In the genomic region with DNA sequence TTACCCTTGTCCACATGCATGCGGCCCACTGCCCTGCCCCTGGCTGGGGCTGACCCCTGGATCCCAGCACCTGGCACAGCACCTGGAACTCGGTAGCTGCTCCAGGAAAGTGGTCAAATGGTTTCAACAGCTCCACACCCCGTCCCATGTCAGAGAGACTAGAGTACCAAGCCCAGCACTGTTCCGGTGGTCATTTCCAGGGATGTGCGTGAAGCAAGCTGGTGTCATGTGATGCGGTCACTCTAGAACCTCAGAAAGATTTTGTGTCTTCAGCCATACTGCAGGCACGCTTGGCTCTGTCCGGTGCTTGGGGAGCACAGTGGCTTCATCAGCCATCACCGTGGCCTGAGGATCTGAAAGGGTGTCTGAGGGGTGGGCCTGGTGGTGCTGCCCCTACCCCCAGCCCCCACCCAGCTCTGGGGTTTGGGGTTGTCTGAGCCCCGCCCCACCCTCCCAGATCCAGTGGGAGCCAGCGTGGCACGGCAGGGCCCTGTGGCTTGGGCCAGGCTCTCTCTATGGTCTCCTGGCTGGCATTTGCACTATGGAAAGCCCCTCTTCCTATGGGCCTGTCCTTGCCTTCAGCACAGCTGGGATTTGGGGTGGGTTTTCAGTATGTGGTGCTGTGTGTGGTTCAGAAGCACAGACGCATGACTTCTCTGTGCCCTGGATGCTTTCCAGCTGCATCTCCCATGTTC, we compare ENCODE assay signal across 25 cellular contexts. TPM values are rescaled to one million over a fixed set of nuclear protein-coding genes. Genes with fewer than 3 reads are reported as not detected.
DNase-seq lines count a peak whose midpoint lies in the region; ATAC-seq and TF ChIP-seq lines count a peak whose summit lies in the region.
"Had no signal": no experiment of that assay in that cellular context is flagged by ENCODE, and none has a peak within 500 bp of the region (broad histone marks: within the 10 kb centered on the region; RNA-seq: fewer than 3 reads in every experiment).

No MANE protein-coding gene starts in this region.

- H3F3A ChIP-seq in neural progenitor cell (ENCODE audit: low read depth), result no peaks in the 10 kb centered on the region

- H3K9me3 ChIP-seq in RWPE2 (ENCODE audit: severe bottlenecking), result no peaks in the 10 kb centered on the region
- peaks cover 4 to 19% of the 10 kb centered on the region in 2 donors for H3K9me3 ChIP-seq in neuronal stem cell (replicated peaks in 1 of 2; ENCODE audit: control insufficient read depth in 2 of 2, insufficient read depth in 1 of 2, low read depth in 1 of 2, low read length in 2 of 2)
- peaks cover 5% of the 10 kb centered on the region for H3K9me3 ChIP-seq in neural progenitor cell (ENCODE audit: low read depth)
- H3K9me3 ChIP-seq in tibial nerve, result no peaks in the 10 kb centered on the region
- H3K9me3 ChIP-seq: adrenal gland, left ventricle myocardium inferior, thoracic aorta had no signal

- no peak overlapping the region for H3K4ac ChIP-seq in neuronal stem cell (ENCODE audit: low read length)

- H3K27ac ChIP-seq in RWPE2 (ENCODE audit: poor library complexity, severe bottlenecking) (no peak overlapping the region), neuronal stem cell (replicated peaks; ENCODE audit: low read length) (no peak overlapping the region), neural progenitor cell (no peak overlapping the region), tibial nerve (no peak overlapping the region)
- H3K27ac ChIP-seq: left ventricle myocardium inferior, thoracic aorta had no signal

- H4K91ac ChIP-seq in neuronal stem cell (ENCODE audit: low read depth, low read length, poor library complexity), result no peak overlapping the region

- peaks cover 61% of the 10 kb centered on the region for H4K20me1 ChIP-seq in neural progenitor cell (ENCODE audit: low read depth)

- H3K4me1 Mint-ChIP-seq in activated T-cell treated with anti-CD3 and anti-CD28 coated beads, Interleukin-2, amount 50 U/mL, for 24 hours (ENCODE audit: low read depth), result peaks cover 85% of the 10 kb centered on the region
- H3K4me1 Mint-ChIP-seq in activated T-cell treated with anti-CD3 and anti-CD28 coated beads, Interleukin-2, amount 50 U/mL, for 4 hours (ENCODE audit: low read depth), result peaks cover 51% of the 10 kb centered on the region
- H3K4me1 Mint-ChIP-seq in endothelial cell (ENCODE audit: unreplicated experiment), result peaks cover 27% of the 10 kb centered on the region
- H3K4me1 Mint-ChIP-seq in neural progenitor cell, result peaks cover 24% of the 10 kb centered on the region
- H3K4me1 Mint-ChIP-seq: mesothelial cell of epicardium had no signal

- H3K27me3 Mint-ChIP-seq in activated T-cell treated with anti-CD3 and anti-CD28 coated beads, Interleukin-2, amount 50 U/mL, for 24 hours, result no peaks in the 10 kb centered on the region
- no peaks in the 10 kb centered on the region for H3K27me3 Mint-ChIP-seq in activated T-cell treated with anti-CD3 and anti-CD28 coated beads, Interleukin-2, amount 50 U/mL, for 4 hours (ENCODE audit: low read depth)
- H3K27me3 Mint-ChIP-seq in endothelial cell (ENCODE audit: unreplicated experiment) (peaks cover 10% of the 10 kb centered on the region), neural progenitor cell (ENCODE audit: insufficient read depth, low read depth) (no peaks in the 10 kb centered on the region)
- H3K27me3 Mint-ChIP-seq: T-helper 17 cell had no signal

- no peak for ATAC-seq in activated T-cell treated with anti-CD3 and anti-CD28 coated beads, Interleukin-2, amount 50 U/mL, for 4 hours
- ATAC-seq in RWPE2 (ENCODE audit: low read depth) (no peak), HG03457 (IDR thresholded peaks at IDR 0.05; ENCODE audit: unreplicated experiment) (no peak)
- ATAC-seq: SK-N-SH treated with all-trans-retinoic acid at 6 μM for 48 hours, T-helper 17 cell had no signal

- no peak for TF ChIP-seq POLR2A in tibial nerve (IDR thresholded peaks at IDR 0.05)

- H2BK5ac ChIP-seq in neuronal stem cell (ENCODE audit: low read length), result no peak overlapping the region

- peaks cover 70% of the 10 kb centered on the region for H3K79me2 ChIP-seq in neural progenitor cell (ENCODE audit: low read depth)

- H3K4me3 ChIP-seq in RWPE2 (ENCODE audit: severe bottlenecking) (no peak overlapping the region), neuronal stem cell (ENCODE audit: low read length in 2 of 2) (no peak overlapping the region), neural progenitor cell (no peak overlapping the region), tibial nerve (no peak overlapping the region)
- H3K4me3 ChIP-seq: adrenal gland, left ventricle myocardium inferior, thoracic aorta had no signal

- peak overlapping the region; percentile 25 for H2AK5ac ChIP-seq in neuronal stem cell (ENCODE audit: low read depth, low read length)

- peak overlapping the region; percentile 57 for H3K18ac ChIP-seq in neuronal stem cell (ENCODE audit: low read length)

- H2AFZ ChIP-seq in neuronal stem cell (ENCODE audit: low read length) (no peak overlapping the region), neural progenitor cell (replicated peaks) (no peak overlapping the region)

- H3K4me2 ChIP-seq in neuronal stem cell (ENCODE audit: insufficient read depth, low read length, poor library complexity, severe bottlenecking) (no peak overlapping the region), neural progenitor cell (no peak overlapping the region)

- H3K36me3 Mint-ChIP-seq in activated T-cell treated with anti-CD3 and anti-CD28 coated beads, Interleukin-2, amount 50 U/mL, for 24 hours (ENCODE audit: low read depth), result no peaks in the 10 kb centered on the region
- H3K36me3 Mint-ChIP-seq in activated T-cell treated with anti-CD3 and anti-CD28 coated beads, Interleukin-2, amount 50 U/mL, for 4 hours (ENCODE audit: insufficient read depth), result no peaks in the 10 kb centered on the region
- H3K36me3 Mint-ChIP-seq in endothelial cell (ENCODE audit: low read depth, unreplicated experiment) (no peaks in the 10 kb centered on the region), neural progenitor cell (peaks cover 33% of the 10 kb centered on the region)
- H3K36me3 Mint-ChIP-seq: CD14-positive monocyte, mesothelial cell of epicardium had no signal

- DNase-seq in activated T-cell treated with anti-CD3 and anti-CD28 coated beads, Interleukin-2, amount 50 U/mL, for 24 hours, result no peak
- DNase-seq in activated T-cell treated with anti-CD3 and anti-CD28 coated beads, Interleukin-2, amount 50 U/mL, for 4 hours, result no peak
- DNase-seq in RWPE2 (ENCODE audit: low spot score) (peak; percentile 60), endothelial cell (ENCODE audit: low spot score) (no peak), neuronal stem cell (ENCODE audit: low spot score) (no peak), neural progenitor cell (ENCODE audit: low spot score) (no peak), tibial nerve (ENCODE audit: low spot score in 2 of 2) (no peak)
- DNase-seq: activated CD4-positive, alpha-beta T cell treated with anti-CD3 and anti-CD28 coated beads for 1 hour; activated gamma-delta T cell treated with Interleukin-2 at 50 U/mL for 16 hours; DND-41; left ventricle myocardium inferior; NCI-H1048; NCI-H748 treated with DMSO at 0.1 percent for 48 hours; Right ventricle myocardium superior; stimulated activated naive CD4-positive, alpha-beta T cell; T-helper 17 cell had no signal

- H3K36me3 ChIP-seq in RWPE2 (ENCODE audit: low read depth) (no peaks in the 10 kb centered on the region), neuronal stem cell (replicated peaks in 1 of 2; ENCODE audit: control insufficient read depth in 2 of 2, insufficient read depth in 2 of 2, low read length in 2 of 2) (peaks cover 2 to 8% of the 10 kb centered on the region in 2 donors), neural progenitor cell (no peaks in the 10 kb centered on the region), tibial nerve (no peaks in the 10 kb centered on the region)
- H3K36me3 ChIP-seq: adrenal gland, left ventricle myocardium inferior, thoracic aorta had no signal

- H3K14ac ChIP-seq in neuronal stem cell (ENCODE audit: low read length), result no peak overlapping the region

- H3K23ac ChIP-seq in neuronal stem cell (ENCODE audit: low read depth, low read length, poor library complexity), result no peak overlapping the region

- H2BK120ac ChIP-seq in neuronal stem cell (ENCODE audit: low read depth, low read length), result no peak overlapping the region

- H2BK15ac ChIP-seq in neuronal stem cell (ENCODE audit: low read length), result no peak overlapping the region

- no peaks in the 10 kb centered on the region for H3K9me3 Mint-ChIP-seq in activated T-cell treated with anti-CD3 and anti-CD28 coated beads, Interleukin-2, amount 50 U/mL, for 24 hours
- H3K9me3 Mint-ChIP-seq in activated T-cell treated with anti-CD3 and anti-CD28 coated beads, Interleukin-2, amount 50 U/mL, for 4 hours, result no peaks in the 10 kb centered on the region
- H3K9me3 Mint-ChIP-seq in endothelial cell (ENCODE audit: unreplicated experiment) (no peaks in the 10 kb centered on the region), neural progenitor cell (peaks cover 20% of the 10 kb centered on the region)
- H3K9me3 Mint-ChIP-seq: mesothelial cell of epicardium had no signal

- H3K27me3 ChIP-seq in RWPE2 (ENCODE audit: insufficient read depth, poor library complexity, severe bottlenecking), result no peaks in the 10 kb centered on the region
- no peaks in the 10 kb centered on the region for H3K27me3 ChIP-seq in neuronal stem cell (ENCODE audit: control insufficient read depth in 3 of 3, insufficient read depth in 3 of 3, low read depth in 1 of 3, low read length in 3 of 3)
- H3K27me3 ChIP-seq in neural progenitor cell, result no peaks in the 10 kb centered on the region
- no peaks in the 10 kb centered on the region for H3K27me3 ChIP-seq in tibial nerve
- H3K27me3 ChIP-seq: adrenal gland had no signal

- no CpG with 5 or more reads among the region's 13 CpGs for WGBS in neuronal stem cell (ENCODE audit: extremely low coverage in 2 of 2, insufficient read length in 2 of 2, insufficient replicate concordance in 1 of 2), 2 donors
- 86 to 95% methylated on average over 8 to 11 of the region's 13 CpGs for WGBS in tibial nerve, 2 donors

- H3K4me1 ChIP-seq in RWPE2 (ENCODE audit: insufficient read depth, poor library complexity, severe bottlenecking) (peaks cover 7% of the 10 kb centered on the region), neuronal stem cell (ENCODE audit: control insufficient read depth in 2 of 2, insufficient read depth in 1 of 2, low read depth in 1 of 2, low read length in 2 of 2) (peaks cover 2 to 6% of the 10 kb centered on the region in 2 donors), neural progenitor cell (peaks cover 11% of the 10 kb centered on the region), tibial nerve (no peaks in the 10 kb centered on the region)
- H3K4me1 ChIP-seq: adrenal gland, left ventricle myocardium inferior had no signal

- H2BK12ac ChIP-seq in neuronal stem cell (ENCODE audit: low read length), result no peak overlapping the region

- no peak overlapping the region for H4K8ac ChIP-seq in neuronal stem cell (ENCODE audit: low read depth, low read length)

- no peak for TF ChIP-seq EP300 in tibial nerve (IDR thresholded peaks at IDR 0.05)

- H3K9ac ChIP-seq in neuronal stem cell (ENCODE audit: low read depth, low read length, poor library complexity) (no peak overlapping the region), neural progenitor cell (no peak overlapping the region)

- peak overlapping the region; percentile 24 for H3K27ac Mint-ChIP-seq in activated T-cell treated with anti-CD3 and anti-CD28 coated beads, Interleukin-2, amount 50 U/mL, for 24 hours
- H3K27ac Mint-ChIP-seq in endothelial cell (ENCODE audit: unreplicated experiment) (no peak overlapping the region), neural progenitor cell (no peak overlapping the region)
- H3K27ac Mint-ChIP-seq: CD14-positive monocyte, mesothelial cell of epicardium, T-helper 17 cell had no signal

- no peak for TF ChIP-seq CTCF in RWPE2 (IDR thresholded peaks at IDR 0.05; ENCODE audit: poor library complexity, severe bottlenecking)
- TF ChIP-seq CTCF in endothelial cell (IDR thresholded peaks at IDR 0.05; ENCODE audit: unreplicated experiment), result no peak
- TF ChIP-seq CTCF in neural progenitor cell (IDR thresholded peaks at IDR 0.05), result no peak
- TF ChIP-seq CTCF in tibial nerve (IDR thresholded peaks at IDR 0.05), result no peak

- H3K79me1 ChIP-seq in neuronal stem cell (ENCODE audit: low read depth, low read length), result peaks cover 19% of the 10 kb centered on the region

- H3K4me3 Mint-ChIP-seq in activated T-cell treated with anti-CD3 and anti-CD28 coated beads, Interleukin-2, amount 50 U/mL, for 24 hours, result no peak overlapping the region
- H3K4me3 Mint-ChIP-seq in activated T-cell treated with anti-CD3 and anti-CD28 coated beads, Interleukin-2, amount 50 U/mL, for 4 hours, result no peak overlapping the region
- H3K4me3 Mint-ChIP-seq in endothelial cell (ENCODE audit: unreplicated experiment) (peak overlapping the region; percentile 31), neural progenitor cell (no peak overlapping the region)
- H3K4me3 Mint-ChIP-seq: CD14-positive monocyte, mesothelial cell of epicardium, T-helper 17 cell had no signal

RNA-seq across cellular contexts. Expression of a gene that starts 15.3 kb away (rescaled TPM):
- 10 to 100 TPM; 11.0 to 14.7 (median 14.5) TPM for total RNA-seq in activated T-cell treated with anti-CD3 and anti-CD28 coated beads, Interleukin-2, amount 50 U/mL, for 4 hours
- total RNA-seq in endothelial cell (ENCODE audit: unreplicated experiment), result 33.1 TPM
- 30.6 TPM for polyA plus RNA-seq in neuronal stem cell (2013, experiment 1 of 2)
- polyA plus RNA-seq in neuronal stem cell (2013, experiment 2 of 2), result 29.0 TPM
- 35.8 and 70.4 TPM in 2 replicates for total RNA-seq in neural progenitor cell (ENCODE audit: low replicate concordance)
- total RNA-seq in tibial nerve, result 1 to 10 TPM; 3.3 to 5.4 (median 4.5) TPM
- total RNA-seq: HT-29 had no signal

RNA-seq across cellular contexts. Expression of a gene that starts 52.6 kb away (rescaled TPM):
- not detected for total RNA-seq in activated T-cell treated with anti-CD3 and anti-CD28 coated beads, Interleukin-2, amount 50 U/mL, for 4 hours
- not detected for total RNA-seq in endothelial cell (ENCODE audit: unreplicated experiment)
- not detected for polyA plus RNA-seq in neuronal stem cell (2013, experiment 1 of 2)
- polyA plus RNA-seq in neuronal stem cell (2013, experiment 2 of 2), result not detected
- not detected in 2 replicates for total RNA-seq in neural progenitor cell (ENCODE audit: low replicate concordance)
- total RNA-seq in tibial nerve, result not detected
- total RNA-seq: adrenal gland, glomerular endothelial cell, HT-29, left ventricle myocardium inferior, mesothelial cell of epicardium, osteocyte, Right ventricle myocardium superior, T-helper 17 cell, thoracic aorta had no signal
- polyA plus RNA-seq: adrenal gland, CD14-positive monocyte had no signal
